ENCODE assay signal across 9 cellular contexts in the genomic region with DNA sequence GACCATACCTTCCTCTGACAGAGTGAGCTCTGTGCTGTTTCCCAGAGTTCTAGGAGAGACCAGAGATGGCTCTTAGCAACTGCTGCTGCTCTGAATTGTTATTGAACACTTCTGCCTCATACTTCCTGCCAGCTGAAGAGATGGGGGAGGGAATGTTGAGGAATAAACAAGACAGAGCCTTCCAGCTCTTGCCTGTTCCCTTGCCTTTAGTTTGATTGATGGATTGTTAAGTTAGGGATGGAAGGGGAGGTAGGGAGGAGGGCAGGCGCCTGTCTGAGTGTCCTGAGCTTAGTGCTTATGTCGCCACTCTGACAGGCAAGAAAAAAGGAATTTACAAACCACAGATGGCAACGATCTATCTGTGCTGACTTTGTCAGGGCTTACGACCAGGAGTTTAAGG. TPM values are rescaled to one million over a fixed set of nuclear protein-coding genes. Genes with fewer than 3 reads are reported as not detected.
DNase-seq lines count a peak whose midpoint lies in the region; ATAC-seq and TF ChIP-seq lines count a peak whose summit lies in the region.
"Had no signal": no experiment of that assay in that cellular context is flagged by ENCODE, and none has a peak within 500 bp of the region (broad histone marks: within the 10 kb centered on the region; RNA-seq: fewer than 3 reads in every experiment).

No MANE protein-coding gene starts in this region.

- ATAC-seq in memory B cell (ENCODE audit: low read depth) (no peak), GM18868 (IDR thresholded peaks at IDR 0.05; ENCODE audit: unreplicated experiment) (no peak)

- no peak overlapping the region for H3K4me3 Mint-ChIP-seq in memory B cell
- H3K4me3 Mint-ChIP-seq: activated B cell treated with CpG ODN at 0.5 μM for 24 hours had no signal

- H3K9me3 ChIP-seq in AG04450 (ENCODE audit: control insufficient read depth, insufficient read depth, low read length): no peaks in the 10 kb centered on the region

- H3K27me3 Mint-ChIP-seq in memory B cell: no peaks in the 10 kb centered on the region
- H3K27me3 Mint-ChIP-seq: activated B cell treated with CpG ODN at 0.5 μM for 24 hours had no signal

- CTCF ChIA-PET in AG04450 (lab: Charles Lee): no interaction called here

- H3K36me3 Mint-ChIP-seq in memory B cell: peaks cover 23% of the 10 kb centered on the region

- POLR2A ChIA-PET in AG04450 (lab: Yijun Ruan, JAX): interaction anchor here (0.5 to 1.1 kb wide), 4 partner anchors 13 to 184 kb away, joined by 3 to 5 read pairs (median 4); a partner anchor contains a TSS

- DNase-seq in AG04450 (ENCODE audit: low read depth, low spot score) (peak; percentile 24), HT1080 (ENCODE audit: low read depth) (peak; percentile 56), amniotic epithelial cell (ENCODE audit: low read depth) (peak; percentile 82), memory B cell (ENCODE audit: low spot score in 2 of 2) (no peak), iPS-NIHi11 (ENCODE audit: low spot score) (no peak), ureter (ENCODE audit: low spot score) (no peak), NAMALWA (ENCODE audit: low spot score) (no peak)
- DNase-seq: activated B cell treated with CpG ODN at 0.5 μM for 24 hours had no signal

- H3K4me3 ChIP-seq in AG04450 (ENCODE audit: low read depth, low read length): no peak overlapping the region

- TF ChIP-seq CTCF in AG04450 (IDR thresholded peaks at IDR 0.05; ENCODE audit: low read depth, low read length): no peak

- no peaks in the 10 kb centered on the region for H3K27me3 ChIP-seq in AG04450 (ENCODE audit: control insufficient read depth, insufficient read depth, low read length)

- H3K27ac Mint-ChIP-seq in memory B cell: peak overlapping the region; percentile 67

- no peaks in the 10 kb centered on the region for H3K9me3 Mint-ChIP-seq in memory B cell
- H3K9me3 Mint-ChIP-seq: activated B cell treated with CpG ODN at 0.5 μM for 24 hours had no signal

- peaks cover 47% of the 10 kb centered on the region for H3K4me1 Mint-ChIP-seq in memory B cell

- peak overlapping the region; percentile 65 for H3K27ac ChIP-seq in AG04450 (ENCODE audit: low read depth, low read length)

RNA-seq across cellular contexts. Expression of a gene that starts 42.8 kb away (rescaled TPM):
- polyA plus RNA-seq in AG04450 (2011; rRNA removed): 28.9 and 31.1 TPM in 2 replicates
- 52.4 and 78.9 TPM in 2 replicates for polyA minus RNA-seq in AG04450 (2011; rRNA and poly(A)+ RNA removed)
- 13.7 and 18.1 TPM in 2 replicates for total RNA-seq in HT1080 (2014; rRNA removed; shearing (Covaris generic))
- polyA plus RNA-seq in HT1080 (2015; cell fraction: cytosol; rRNA removed): 11.3 and 13.3 TPM in 2 replicates
- polyA plus RNA-seq in HT1080 (2015; cell fraction: nucleus; rRNA removed): 18.0 and 21.4 TPM in 2 replicates
- 55.1 TPM for total RNA-seq in ureter

Comparison
In these comparisons a context has a peak if more than half of its experiments do, and no peak if none do; other contexts are left out.
1. DNase-seq: peak in AG04450 (single experiment), HT1080 (single experiment) and amniotic epithelial cell (single experiment); none in memory B cell (0 of 2), iPS-NIHi11 (single experiment), ureter (single experiment) and NAMALWA (single experiment).